Comparison of ENCODE assay signal across 8 cellular contexts in the genomic region with DNA sequence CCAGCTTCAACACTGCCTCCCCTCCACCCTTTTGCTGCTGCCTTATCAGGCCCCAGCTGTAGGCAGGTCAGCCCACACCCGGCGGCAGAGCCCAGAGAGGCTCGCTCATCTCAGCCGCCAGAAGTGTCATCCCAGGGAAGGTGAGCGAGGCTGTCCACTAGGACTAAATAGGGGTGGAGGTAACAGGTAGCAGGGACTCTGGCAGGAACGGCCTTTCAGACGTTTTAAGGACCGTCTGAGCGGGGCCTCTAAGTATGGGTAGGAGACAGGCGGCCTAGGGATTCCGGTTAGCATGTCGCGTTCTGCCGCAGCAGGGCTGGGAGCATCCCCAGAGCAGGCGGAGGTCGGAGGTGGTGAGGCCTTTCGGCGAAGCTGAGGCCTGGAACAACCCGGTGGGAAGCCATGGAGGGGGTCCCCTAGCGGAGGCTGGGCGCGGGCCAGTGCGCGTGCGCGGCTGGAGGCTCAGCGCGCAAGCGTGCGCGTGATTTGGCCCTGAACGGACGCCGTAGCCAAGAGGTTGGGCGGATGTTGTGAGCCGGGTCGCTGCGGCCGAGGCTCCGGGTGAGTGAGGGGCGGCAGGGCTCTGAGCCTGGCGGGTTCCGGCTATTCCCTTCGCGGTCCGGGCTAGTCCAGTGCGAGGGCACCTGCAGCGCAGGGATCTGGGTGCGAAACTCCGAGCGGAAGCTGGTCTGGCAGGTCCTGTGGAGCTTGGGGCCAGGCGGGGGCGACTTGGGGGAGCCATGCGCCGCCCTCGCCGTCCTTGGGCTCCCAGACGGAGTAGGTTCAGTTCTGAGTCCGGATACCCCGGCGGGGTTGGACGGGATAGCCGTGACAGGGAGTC. TPM values are rescaled to one million over a fixed set of nuclear protein-coding genes. Genes with fewer than 3 reads are reported as not detected.
DNase-seq lines count a peak whose midpoint lies in the region; ATAC-seq and TF ChIP-seq lines count a peak whose summit lies in the region.

TSS of gene MST1 (minus strand) at position 429 of the 841 bp plus-strand sequence. CDS start 783 bp downstream, outside the sequence.
TSS of gene RNF123 (plus strand) at position 512 of the 841 bp plus-strand sequence. CDS start 1,609 bp downstream, outside the sequence.

- H3K9me3 Mint-ChIP-seq in activated CD4-positive, alpha-beta T cell treated with anti-CD3 and anti-CD28 coated beads for 36 hours (ENCODE audit: low read depth): no peaks in the 10 kb centered on the region

- ATAC-seq in HG03442 (IDR thresholded peaks at IDR 0.05; ENCODE audit: unreplicated experiment) (peak; percentile 65), lung (ENCODE audit: insufficient read depth, low FRiP score) (peak; percentile 64)
- ATAC-seq in activated CD4-positive, alpha-beta T cell treated with anti-CD3 and anti-CD28 coated beads for 36 hours: peak; percentile 74

- H3K27me3 Mint-ChIP-seq in activated CD4-positive, alpha-beta T cell treated with anti-CD3 and anti-CD28 coated beads for 36 hours: no peaks in the 10 kb centered on the region

- no peaks in the 10 kb centered on the region for H3K27me3 ChIP-seq in lung (ENCODE audit: control insufficient read depth, insufficient read depth)

- H3K27ac ChIP-seq in lung (ENCODE audit: low read depth in 1 of 2, low read length in 1 of 2): peak within 1 kb of the TSS; percentile 72 to 80

- no peaks in the 10 kb centered on the region for H3K9me3 ChIP-seq in lung (ENCODE audit: control insufficient read depth in 2 of 2, insufficient read depth in 1 of 2, low read length in 1 of 2)

- peak; percentile 85 for DNase-seq in activated CD4-positive, CD25-positive, alpha-beta regulatory T cell treated with anti-CD3 and anti-CD28 coated beads, Interleukin-2, amount 50 U/mL, for 16 hours (ENCODE audit: low read depth, low spot score)
- no peak for DNase-seq in activated CD4-positive, CD25-positive, alpha-beta regulatory T cell (lab: John Stamatoyannopoulos, UW)
- DNase-seq in activated CD4-positive, alpha-beta T cell treated with anti-CD3 and anti-CD28 coated beads for 36 hours: peak; percentile 95
- DNase-seq in dermis microvascular lymphatic vessel endothelial cell (ENCODE audit: low read depth in 2 of 2) (peak; percentile 84 to 92), lung (ENCODE audit: low spot score) (peak; percentile 89), NCI-H748 treated with DMSO at 0.1 percent for 48 hours (lab: John Stamatoyannopoulos, UW) (no peak)
- peak; percentile 81 to 85 (median 83) for DNase-seq in stimulated activated CD4-positive, alpha-beta T cell treated with anti-CD3 and anti-CD28 coated beads, TNF-alpha, amount 100 ng/mL, for 48 hours (ENCODE audit: low read depth in 3 of 3)

- peak within 1 kb of the TSS; percentile 90 for H3K4me3 Mint-ChIP-seq in activated CD4-positive, alpha-beta T cell treated with anti-CD3 and anti-CD28 coated beads for 36 hours

- peaks cover 30% of the 10 kb centered on the region for H3K4me1 Mint-ChIP-seq in activated CD4-positive, alpha-beta T cell treated with anti-CD3 and anti-CD28 coated beads for 36 hours

- peaks cover 0 to 1% of the 10 kb centered on the region in 2 donors for H3K36me3 ChIP-seq in lung (ENCODE audit: control insufficient read depth in 2 of 2, insufficient read depth in 2 of 2, low read length in 2 of 2)

- CTCF ChIA-PET in activated CD4-positive, alpha-beta T cell treated with anti-CD3 and anti-CD28 coated beads for 36 hours (lab: Charles Lee): no interaction called here

- TF ChIP-seq CTCF in lung (IDR thresholded peaks at IDR 0.05; ENCODE audit: control extremely low read depth, extremely low read depth): peak; percentile 0

- H3K4me1 ChIP-seq in lung (ENCODE audit: control insufficient read depth in 2 of 2, insufficient read depth in 2 of 2, low read length in 2 of 2): peaks cover 6 to 15% of the 10 kb centered on the region in 2 donors

- 3% methylated on average over 61 to 63 of the region's 63 CpGs for WGBS in lung, 2 donors

- peak within 1 kb of the TSS; percentile 90 for H3K27ac Mint-ChIP-seq in activated CD4-positive, alpha-beta T cell treated with anti-CD3 and anti-CD28 coated beads for 36 hours

- intact Hi-C loops in activated CD4-positive, alpha-beta T cell treated with anti-CD3 and anti-CD28 coated beads for 36 hours (cut with DNase I, micrococcal nuclease): loop anchor here (1.0 to 5.0 kb wide), 8 partner anchors 14 to 668 kb away; partner anchors contain the start of genes APEH (in 2 of the 2), AMIGO3 (in 1 of the 2), BSN (in 1 of the 2) and DAG1 (in 1 of the 2)

- peaks cover 6% of the 10 kb centered on the region for H3K36me3 Mint-ChIP-seq in activated CD4-positive, alpha-beta T cell treated with anti-CD3 and anti-CD28 coated beads for 36 hours (ENCODE audit: low read depth)

- peak within 1 kb of the TSS; percentile 75 for H3K4me3 ChIP-seq in lung

- POLR2A ChIA-PET in activated CD4-positive, alpha-beta T cell treated with anti-CD3 and anti-CD28 coated beads for 36 hours (lab: Charles Lee): interaction anchor here (0.6 kb wide), 1 partner anchor 923 kb away, joined by 3 read pairs; no protein-coding TSS in a partner anchor

RNA-seq across cellular contexts. Expression of gene MST1, which starts in this region (rescaled TPM):
- total RNA-seq in activated CD4-positive, alpha-beta T cell treated with anti-CD3 and anti-CD28 coated beads for 36 hours: 1 to 10 TPM; 8.7 to 9.7 TPM
- 1.8 and 2.1 TPM in 2 replicates for total RNA-seq in dermis microvascular lymphatic vessel endothelial cell
- total RNA-seq in lung: 10 to 100 TPM; 13.3 to 21.1 TPM
- 10 to 100 TPM in 1 of 2 donors, 1 to 10 TPM in 1; 8.3 to 27.0 TPM for polyA plus RNA-seq in lung

RNA-seq across cellular contexts. Expression of gene RNF123, which starts in this region (rescaled TPM):
- 10 to 100 TPM; 25.2 to 32.7 TPM for total RNA-seq in activated CD4-positive, alpha-beta T cell treated with anti-CD3 and anti-CD28 coated beads for 36 hours
- total RNA-seq in dermis microvascular lymphatic vessel endothelial cell (18.4 and 28.6 TPM in 2 replicates), lung (10 to 100 TPM; 23.5 to 45.0 TPM)
- 10 to 100 TPM; 22.2 to 22.6 TPM for polyA plus RNA-seq in lung

Comparison
In these comparisons a context has a peak if more than half of its experiments do, and no peak if none do; other contexts are left out.
1. DNase-seq: peak in activated CD4-positive, CD25-positive, alpha-beta regulatory T cell treated with anti-CD3 and anti-CD28 coated beads, Interleukin-2, amount 50 U/mL, for 16 hours (single experiment), activated CD4-positive, alpha-beta T cell treated with anti-CD3 and anti-CD28 coated beads for 36 hours (single experiment), dermis microvascular lymphatic vessel endothelial cell (2 of 2), lung (single experiment) and stimulated activated CD4-positive, alpha-beta T cell treated with anti-CD3 and anti-CD28 coated beads, TNF-alpha, amount 100 ng/mL, for 48 hours (3 of 3); none in activated CD4-positive, CD25-positive, alpha-beta regulatory T cell (0 of 4) and NCI-H748 treated with DMSO at 0.1 percent for 48 hours (single experiment).
2. Peak in every context shown above with its lines, with median percentiles within 50 percentile points of each other: ATAC-seq.